8 cellular contexts compared by ENCODE assay signal in the genomic region with DNA sequence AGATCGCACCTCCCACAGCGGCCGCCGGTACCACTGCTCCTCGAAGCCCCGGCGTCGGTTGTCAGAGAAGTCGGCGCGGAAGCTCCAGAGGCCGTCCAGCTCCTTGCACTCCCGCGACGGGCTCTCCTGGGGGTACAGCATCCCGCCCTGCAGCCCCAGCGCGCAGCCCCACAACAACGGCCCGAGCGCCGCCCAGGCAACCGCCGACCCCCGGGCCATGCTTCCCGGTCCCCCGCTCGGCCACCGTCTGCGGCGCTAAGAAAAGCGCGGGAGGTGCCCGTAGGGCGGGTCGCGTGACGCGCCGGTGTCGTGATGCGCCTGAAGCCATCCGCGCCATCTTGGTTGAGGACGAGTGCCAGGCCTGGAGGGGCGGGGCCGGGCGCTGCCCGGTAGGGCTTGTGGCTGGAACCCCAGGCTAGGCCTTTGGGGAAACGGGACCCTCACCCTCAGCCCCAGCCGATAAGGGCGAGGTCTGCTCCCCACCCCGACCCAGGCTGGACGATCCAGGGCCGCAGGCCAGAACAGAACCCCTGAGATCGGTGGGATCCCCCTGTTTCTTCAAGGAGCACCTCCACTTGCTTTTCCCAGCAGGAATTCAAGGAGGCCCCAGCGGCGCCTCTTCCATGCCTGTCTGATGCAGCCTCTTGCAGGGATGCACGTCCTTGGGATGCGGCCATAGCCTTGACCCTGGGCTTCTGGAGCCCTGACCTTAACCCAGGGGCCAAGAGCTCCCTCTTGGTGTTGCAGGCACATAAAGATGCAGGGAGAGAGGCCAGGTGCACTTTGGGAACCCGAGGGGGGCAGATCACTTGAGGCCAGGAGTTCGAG. TPM values are rescaled to one million over a fixed set of nuclear protein-coding genes. Genes with fewer than 3 reads are reported as not detected.
DNase-seq lines count a peak whose midpoint lies in the region; ATAC-seq and TF ChIP-seq lines count a peak whose summit lies in the region.

Gene GUSB (minus strand): TSS at position 249 of the 828 bp plus-strand sequence. CDS start 30 bp downstream, at position 219.

- H3K9me3 ChIP-seq in lung (ENCODE audit: control insufficient read depth in 2 of 2, insufficient read depth in 1 of 2, low read length in 1 of 2): no peaks in the 10 kb centered on the region

- DNase-seq in CMK (ENCODE audit: low read depth) (peak; percentile 79), GM20000 (ENCODE audit: low spot score) (peak; percentile 96), HT-29 (ENCODE audit: low spot score) (peak; percentile 94), lung (ENCODE audit: low spot score) (peak; percentile 94)
- peak; percentile 86 for DNase-seq in NK-92 treated with Interleukin-12 subunit alpha and Interleukin-12 subunit beta, amount 100 ng/mL, for 24 hours (lab: John Stamatoyannopoulos, UW)
- peak; percentile 97 for DNase-seq in activated CD8-positive, alpha-beta memory T cell treated with anti-CD3 and anti-CD28 coated beads for 24 hours
- DNase-seq in effector CD4-positive, alpha-beta T cell: peak; percentile 85
- DNase-seq in stimulated activated CD4-positive, alpha-beta T cell treated with anti-CD3 and anti-CD28 coated beads, TNF-alpha, amount 100 ng/mL, for 24 hours (ENCODE audit: low read depth in 3 of 3): peak; percentile 83 to 91 (median 84)

- H3K36me3 ChIP-seq in lung (ENCODE audit: control insufficient read depth in 2 of 2, insufficient read depth in 2 of 2, low read length in 2 of 2): peaks cover 0 to 12% of the 10 kb centered on the region in 2 donors

- 4 to 6% methylated on average over 53 to 62 of the region's 62 CpGs for WGBS in lung, 2 donors

- no peak for TF ChIP-seq CTCF in GM20000 (IDR thresholded peaks at IDR 0.05; ENCODE audit: extremely low read depth, missing control alignments)
- no peak for TF ChIP-seq CTCF in lung (IDR thresholded peaks at IDR 0.05; ENCODE audit: control extremely low read depth, extremely low read depth)

- peaks cover 0 to 15% of the 10 kb centered on the region in 2 donors for H3K4me1 ChIP-seq in lung (ENCODE audit: control insufficient read depth in 2 of 2, insufficient read depth in 2 of 2, low read length in 2 of 2)

- peak within 1 kb of the TSS; percentile 69 to 95 for H3K27ac ChIP-seq in lung (ENCODE audit: low read depth in 1 of 2, low read length in 1 of 2)

- ATAC-seq in lung (ENCODE audit: insufficient read depth, low FRiP score): peak; percentile 90

- H3K27me3 ChIP-seq in lung (ENCODE audit: control insufficient read depth, insufficient read depth): no peaks in the 10 kb centered on the region

- peak within 1 kb of the TSS; percentile 92 for H3K4me3 ChIP-seq in lung

RNA-seq across cellular contexts. Expression of gene GUSB, which starts in this region (rescaled TPM):
- 67.0 and 84.3 TPM in 2 replicates for total RNA-seq in HT-29 (2014; rRNA removed; shearing (Covaris generic))
- total RNA-seq in lung: 10 to 100 TPM; 39.8 to 68.4 TPM
- polyA plus RNA-seq in lung: 10 to 100 TPM; 50.8 to 60.0 TPM

Comparison
In these comparisons a context has a peak if more than half of its experiments do, and no peak if none do; other contexts are left out.
1. Peak in every context shown above with its lines: DNase-seq, ATAC-seq, H3K4me3 ChIP-seq and H3K27ac ChIP-seq.